In genomic region chr14:24852312-24853060, GRCh38 we compare ENCODE assay signal across 17 cellular contexts.
DNase-seq lines count a peak whose midpoint lies in the region; ATAC-seq, FAIRE-seq and TF ChIP-seq lines count a peak whose summit lies in the region.
"Had no signal": no experiment of that assay in that cellular context is flagged by ENCODE, and none has a peak within 500 bp of the region (broad histone marks: within the 10 kb centered on the region; RNA-seq: fewer than 3 reads in every experiment).

No MANE protein-coding gene starts in this region.

- H3K4me1 ChIP-seq in GM23248 (ENCODE audit: insufficient read depth) (peaks cover 38% of the 10 kb centered on the region), neural progenitor cell (peaks cover 10% of the 10 kb centered on the region), esophagus muscularis mucosa (peaks cover 0 to 3% (median 0%) of the 10 kb centered on the region in 4 donors)
- H3K4me1 ChIP-seq: prostate gland had no signal

- H3K9ac ChIP-seq in GM23248 (no peak overlapping the region), neural progenitor cell (no peak overlapping the region)

- H3K9me3 ChIP-seq in GM23248 (ENCODE audit: low read depth) (no peaks in the 10 kb centered on the region), neural progenitor cell (ENCODE audit: low read depth) (no peaks in the 10 kb centered on the region), esophagus muscularis mucosa (no peaks in the 10 kb centered on the region)
- H3K9me3 ChIP-seq: prostate gland had no signal

- H3K79me2 ChIP-seq in GM23248 (ENCODE audit: insufficient read depth) (no peaks in the 10 kb centered on the region), neural progenitor cell (ENCODE audit: low read depth) (no peaks in the 10 kb centered on the region)

- H3K4me1 Mint-ChIP-seq in neural progenitor cell: peaks cover 12% of the 10 kb centered on the region
- H3K4me1 Mint-ChIP-seq: activated CD4-positive, alpha-beta T cell treated with anti-CD3 and anti-CD28 coated beads, Interleukin-2, amount 10 ng/mL, durations not matched to agents 24 days and 14 days had no signal

- ATAC-seq in HG02885 (IDR thresholded peaks at IDR 0.05; ENCODE audit: poor library complexity, unreplicated experiment): no peak
- ATAC-seq: activated naive CD4-positive, alpha-beta T cell treated with anti-CD3 and anti-CD28 coated beads, Interleukin-2, amount 50 U/mL, for 72 hours; effector memory CD8-positive, alpha-beta T cell had no signal

- H3K36me3 ChIP-seq in GM23248 (ENCODE audit: low read depth) (no peaks in the 10 kb centered on the region), neural progenitor cell (no peaks in the 10 kb centered on the region), esophagus muscularis mucosa (peaks cover 10 to 37% (median 13%) of the 10 kb centered on the region in 4 donors)
- H3K36me3 ChIP-seq: prostate gland had no signal

- TF ChIP-seq EP300 in esophagus muscularis mucosa (IDR thresholded peaks at IDR 0.05): no peak

- TF ChIP-seq CTCF in neural progenitor cell (IDR thresholded peaks at IDR 0.05): no peak
- no peak for TF ChIP-seq CTCF in esophagus muscularis mucosa (IDR thresholded peaks at IDR 0.05)

- in situ Hi-C loops in GM23248 (cut with MboI): no loop called here

- no peak for TF ChIP-seq POLR2A in esophagus muscularis mucosa (IDR thresholded peaks at IDR 0.05; ENCODE audit: low read depth)

- H3F3A ChIP-seq in GM23248 (ENCODE audit: insufficient read depth): peaks cover 31% of the 10 kb centered on the region
- H3F3A ChIP-seq in neural progenitor cell (ENCODE audit: low read depth): no peaks in the 10 kb centered on the region

- H3K4me3 Mint-ChIP-seq in neural progenitor cell: no peak overlapping the region
- H3K4me3 Mint-ChIP-seq: activated CD4-positive, alpha-beta T cell treated with anti-CD3 and anti-CD28 coated beads, Interleukin-2, amount 10 ng/mL, durations not matched to agents 24 days and 14 days; effector memory CD8-positive, alpha-beta T cell; mesothelial cell of epicardium had no signal

- no peaks in the 10 kb centered on the region for H3K27me3 Mint-ChIP-seq in neural progenitor cell (ENCODE audit: insufficient read depth, low read depth)

- H3K36me3 Mint-ChIP-seq in neural progenitor cell: no peaks in the 10 kb centered on the region
- H3K36me3 Mint-ChIP-seq: activated naive CD4-positive, alpha-beta T cell treated with anti-CD3 and anti-CD28 coated beads, Interleukin-2, amount 50 U/mL, for 72 hours had no signal

- peak; percentile 38 for FAIRE-seq in colon (lab: Jason Lieb, UNC)

- H3K9me2 ChIP-seq in GM23248 (ENCODE audit: insufficient read depth): no peaks in the 10 kb centered on the region

- 0 out of 2 replicates have a peak overlapping the region, but pooled peaks have one; percentile 18 for H3K27ac ChIP-seq in GM23248
- no peak overlapping the region for H3K27ac ChIP-seq in neural progenitor cell
- H3K27ac ChIP-seq in esophagus muscularis mucosa (replicated peaks in 1 of 4): no peak overlapping the region
- H3K27ac ChIP-seq: prostate gland had no signal

- DNase-seq in GM23248 (no peak), LoVo (ENCODE audit: low spot score) (peak; percentile 64), neural progenitor cell (ENCODE audit: low spot score) (peak; percentile 15), H4 (ENCODE audit: low spot score) (no peak), esophagus muscularis mucosa (ENCODE audit: extremely low spot score) (no peak)
- no peak for DNase-seq in stimulated activated CD4-positive, alpha-beta T cell treated with anti-CD3 and anti-CD28 coated beads, Interleukin-15, amount 100 ng/mL, for 24 hours
- DNase-seq: activated CD4-positive, alpha-beta T cell treated with anti-CD3 and anti-CD28 coated beads, Interleukin-2, amount 10 ng/mL, durations not matched to agents 24 days and 14 days; cerebellar nuclear complex; effector memory CD8-positive, alpha-beta T cell; NCI-H2081; NCI-H526; SHP77 had no signal

- H3K27ac Mint-ChIP-seq in neural progenitor cell: no peak overlapping the region
- H3K27ac Mint-ChIP-seq: activated CD4-positive, alpha-beta T cell treated with anti-CD3 and anti-CD28 coated beads, Interleukin-2, amount 10 ng/mL, durations not matched to agents 24 days and 14 days; activated naive CD4-positive, alpha-beta T cell treated with anti-CD3 and anti-CD28 coated beads, Interleukin-2, amount 50 U/mL, for 72 hours; effector memory CD8-positive, alpha-beta T cell; mesothelial cell of epicardium had no signal

- no peaks in the 10 kb centered on the region for H3K9me3 Mint-ChIP-seq in neural progenitor cell
- H3K9me3 Mint-ChIP-seq: activated CD4-positive, alpha-beta T cell treated with anti-CD3 and anti-CD28 coated beads, Interleukin-2, amount 10 ng/mL, durations not matched to agents 24 days and 14 days; activated naive CD4-positive, alpha-beta T cell treated with anti-CD3 and anti-CD28 coated beads, Interleukin-2, amount 50 U/mL, for 72 hours; effector memory CD8-positive, alpha-beta T cell; mesothelial cell of epicardium had no signal

- H2AFZ ChIP-seq in GM23248: no peak overlapping the region
- no peak overlapping the region for H2AFZ ChIP-seq in neural progenitor cell (replicated peaks)

- intact Hi-C loops in esophagus muscularis mucosa (cut with DNase I): no loop called here

- H4K20me1 ChIP-seq in GM23248 (ENCODE audit: insufficient read depth) (no peaks in the 10 kb centered on the region), neural progenitor cell (ENCODE audit: low read depth) (no peaks in the 10 kb centered on the region)

- H3K4me2 ChIP-seq in GM23248 (ENCODE audit: unreplicated experiment) (no peak overlapping the region), neural progenitor cell (no peak overlapping the region)

- H3K4me3 ChIP-seq in GM23248 (no peak overlapping the region), neural progenitor cell (no peak overlapping the region), esophagus muscularis mucosa (no peak overlapping the region)
- H3K4me3 ChIP-seq: prostate gland had no signal

- H3K27me3 ChIP-seq in GM23248 (replicated peaks; ENCODE audit: insufficient read depth) (no peaks in the 10 kb centered on the region), neural progenitor cell (no peaks in the 10 kb centered on the region), esophagus muscularis mucosa (no peaks in the 10 kb centered on the region)

- WGBS in GM23248 (ENCODE audit: low coverage in 1 of 2, low lambda C conversion rate in 2 of 2, missing lambda C conversion rate in 2 of 2), 2 experiments: 84 to 85% methylated on average over 6 of the region's 6 CpGs
- WGBS in esophagus muscularis mucosa: 82% methylated on average over 6 of the region's 6 CpGs

Comparison
In these comparisons a context has a peak if more than half of its experiments do, and no peak if none do; other contexts are left out.
1. DNase-seq: peak in LoVo (single experiment) and neural progenitor cell (single experiment); none in GM23248 (single experiment), stimulated activated CD4-positive, alpha-beta T cell treated with anti-CD3 and anti-CD28 coated beads, Interleukin-15, amount 100 ng/mL, for 24 hours (single experiment), H4 (single experiment) and esophagus muscularis mucosa (single experiment).